ENCODE assay signal across 36 cellular contexts in the genomic region with DNA sequence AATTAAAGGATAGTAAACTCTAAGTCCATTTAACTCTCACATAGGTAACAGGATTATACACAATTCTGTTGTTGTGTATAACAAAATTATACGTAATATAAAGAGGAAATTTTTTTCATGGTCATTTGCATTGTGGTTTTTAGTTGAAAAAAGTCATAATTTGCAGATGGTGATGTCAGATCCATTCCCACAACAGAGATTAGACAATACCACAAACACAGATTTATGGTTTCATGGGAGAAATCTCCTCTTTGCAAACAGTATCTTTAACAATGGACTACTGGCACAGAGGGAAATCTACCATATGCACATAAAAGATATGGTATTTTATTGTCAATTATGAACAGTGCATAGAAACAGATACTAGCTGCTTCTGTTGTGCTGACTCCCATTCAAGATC.
"Had no signal": no experiment of that assay in that cellular context is flagged by ENCODE, and none has a peak within 500 bp of the region (broad histone marks: within the 10 kb centered on the region; RNA-seq: fewer than 3 reads in every experiment).

No MANE protein-coding gene starts in this region.

- H3K27me3 Mint-ChIP-seq: activated CD4-positive, alpha-beta memory T cell treated with anti-CD3 and anti-CD28 coated beads, Interleukin-2, amount 10 ng/mL, durations not matched to agents 7 days and 5 days; activated CD4-positive, alpha-beta T cell treated with anti-CD3 and anti-CD28 coated beads for 36 hours; activated CD4-positive, alpha-beta T cell treated with anti-CD3 and anti-CD28 coated beads, Interleukin-2, amount 10 ng/mL, durations not matched to agents 7 days and 5 days; activated CD8-positive, alpha-beta memory T cell treated with anti-CD3 and anti-CD28 coated beads, Interleukin-2, amount 10 ng/mL, durations not matched to agents 7 days and 5 days; activated naive CD4-positive, alpha-beta T cell treated with anti-CD3 and anti-CD28 coated beads, Interleukin-2, amount 10 ng/mL, durations not matched to agents 7 days and 5 days; activated naive CD4-positive, alpha-beta T cell treated with anti-CD3 and anti-CD28 coated beads, Interleukin-2, amount 50 U/mL, for 24 hours; activated naive CD8-positive, alpha-beta T cell; activated naive CD8-positive, alpha-beta T cell treated with anti-CD3 and anti-CD28 coated beads, Interleukin-2, amount 10 ng/mL, durations not matched to agents 7 days and 5 days; activated naive CD8-positive, alpha-beta T cell treated with anti-CD3 and anti-CD28 coated beads, Interleukin-2, amount 50 U/mL, for 24 hours; activated T-cell treated with anti-CD3 and anti-CD28 coated beads, Interleukin-2, amount 50 U/mL, for 24 hours had no signal

- ATAC-seq: activated CD4-positive, alpha-beta T cell treated with anti-CD3 and anti-CD28 coated beads for 36 hours; activated CD4-positive, CD25-positive, alpha-beta regulatory T cell treated with anti-CD3 and anti-CD28 coated beads, Interleukin-2, amount 50 U/mL, for 24 hours; activated CD8-positive, alpha-beta memory T cell treated with anti-CD3 and anti-CD28 coated beads, Interleukin-2, amount 10 ng/mL, durations not matched to agents 7 days and 5 days; activated CD8-positive, alpha-beta T cell treated with anti-CD3 and anti-CD28 coated beads, Interleukin-2, amount 10 ng/mL, durations not matched to agents 7 days and 5 days; activated naive CD8-positive, alpha-beta T cell treated with anti-CD3 and anti-CD28 coated beads, Interleukin-2, amount 50 U/mL, for 24 hours; body of pancreas; WTC11 had no signal

- H3K4me1 ChIP-seq: body of pancreas, breast epithelium had no signal

- H3K27ac Mint-ChIP-seq: activated CD4-positive, alpha-beta memory T cell treated with anti-CD3 and anti-CD28 coated beads, Interleukin-2, amount 10 ng/mL, durations not matched to agents 7 days and 5 days; activated CD4-positive, alpha-beta T cell treated with anti-CD3 and anti-CD28 coated beads for 36 hours; activated CD4-positive, alpha-beta T cell treated with anti-CD3 and anti-CD28 coated beads, Interleukin-2, amount 10 ng/mL, durations not matched to agents 7 days and 5 days; activated CD8-positive, alpha-beta memory T cell treated with anti-CD3 and anti-CD28 coated beads, Interleukin-2, amount 10 ng/mL, durations not matched to agents 7 days and 5 days; activated CD8-positive, alpha-beta T cell treated with anti-CD3 and anti-CD28 coated beads, Interleukin-2, amount 10 ng/mL, durations not matched to agents 7 days and 5 days; activated naive CD4-positive, alpha-beta T cell treated with anti-CD3 and anti-CD28 coated beads, Interleukin-2, amount 10 ng/mL, durations not matched to agents 7 days and 5 days; activated naive CD8-positive, alpha-beta T cell; activated naive CD8-positive, alpha-beta T cell treated with anti-CD3 and anti-CD28 coated beads, Interleukin-2, amount 10 ng/mL, durations not matched to agents 7 days and 5 days; activated naive CD8-positive, alpha-beta T cell treated with anti-CD3 and anti-CD28 coated beads, Interleukin-2, amount 50 U/mL, for 24 hours; activated T-cell treated with anti-CD3 and anti-CD28 coated beads, Interleukin-2, amount 50 U/mL, for 24 hours; activated T-helper 2 cell treated with anti-CD3 and anti-CD28 coated beads, Interferon-gamma antibody, Interleukin-2, Interleukin-4, amounts not matched to agents 10 μg/mL and 5 μg/mL and 100 μg/mL, durations not matched to agents 14 hours and 24 hours and 36 hours; T-helper 2 cell treated with Interferon-gamma antibody and Interleukin-4, amounts not matched to agents 5 μg/mL and 100 μg/mL, for 36 hours; WTC11 had no signal

- H3K36me3 Mint-ChIP-seq: activated CD8-positive, alpha-beta memory T cell treated with anti-CD3 and anti-CD28 coated beads, Interleukin-2, amount 10 ng/mL, durations not matched to agents 7 days and 5 days; activated naive CD4-positive, alpha-beta T cell treated with anti-CD3 and anti-CD28 coated beads, Interleukin-2, amount 10 ng/mL, durations not matched to agents 7 days and 5 days; activated naive CD4-positive, alpha-beta T cell treated with anti-CD3 and anti-CD28 coated beads, Interleukin-2, amount 50 U/mL, for 24 hours; activated naive CD8-positive, alpha-beta T cell; activated naive CD8-positive, alpha-beta T cell treated with anti-CD3 and anti-CD28 coated beads, Interleukin-2, amount 10 ng/mL, durations not matched to agents 7 days and 5 days; WTC11 had no signal

- H3K36me3 ChIP-seq: brain microvascular endothelial cell, breast epithelium, WERI-Rb-1 had no signal

- H3K9me3 ChIP-seq: body of pancreas, breast epithelium had no signal

- H3K27me3 ChIP-seq: body of pancreas, brain microvascular endothelial cell, breast epithelium had no signal

- H3K4me1 Mint-ChIP-seq: activated CD4-positive, alpha-beta memory T cell treated with anti-CD3 and anti-CD28 coated beads, Interleukin-2, amount 10 ng/mL, durations not matched to agents 7 days and 5 days; activated CD4-positive, alpha-beta T cell treated with anti-CD3 and anti-CD28 coated beads for 36 hours; activated CD4-positive, alpha-beta T cell treated with anti-CD3 and anti-CD28 coated beads, Interleukin-2, amount 10 ng/mL, durations not matched to agents 7 days and 5 days; activated CD8-positive, alpha-beta memory T cell treated with anti-CD3 and anti-CD28 coated beads, Interleukin-2, amount 10 ng/mL, durations not matched to agents 7 days and 5 days; activated naive CD4-positive, alpha-beta T cell treated with anti-CD3 and anti-CD28 coated beads, Interleukin-2, amount 10 ng/mL, durations not matched to agents 7 days and 5 days; activated naive CD4-positive, alpha-beta T cell treated with anti-CD3 and anti-CD28 coated beads, Interleukin-2, amount 50 U/mL, for 24 hours; activated naive CD8-positive, alpha-beta T cell treated with anti-CD3 and anti-CD28 coated beads, Interleukin-2, amount 10 ng/mL, durations not matched to agents 7 days and 5 days; activated naive CD8-positive, alpha-beta T cell treated with anti-CD3 and anti-CD28 coated beads, Interleukin-2, amount 50 U/mL, for 24 hours; WTC11 had no signal

- H3K27ac ChIP-seq: body of pancreas, brain microvascular endothelial cell, breast epithelium, WERI-Rb-1 had no signal

- DNase-seq: activated CD4-positive, alpha-beta memory T cell treated with anti-CD3 and anti-CD28 coated beads, Interleukin-2, amount 10 ng/mL, durations not matched to agents 7 days and 5 days; activated CD4-positive, alpha-beta T cell treated with anti-CD3 and anti-CD28 coated beads for 1 hour; activated CD4-positive, alpha-beta T cell treated with anti-CD3 and anti-CD28 coated beads for 36 hours; activated CD4-positive, alpha-beta T cell treated with anti-CD3 and anti-CD28 coated beads for 48 hours; activated CD4-positive, alpha-beta T cell treated with anti-CD3 and anti-CD28 coated beads, Interleukin-2, amount 10 ng/mL, durations not matched to agents 7 days and 5 days; activated CD4-positive, alpha-beta T cell treated with anti-CD3 and anti-CD28 coated beads, Interleukin-2, amount 50 U/mL, for 48 hours; activated CD4-positive, CD25-positive, alpha-beta regulatory T cell; activated CD8-positive, alpha-beta memory T cell treated with anti-CD3 and anti-CD28 coated beads for 24 hours; activated CD8-positive, alpha-beta memory T cell treated with anti-CD3 and anti-CD28 coated beads, Interleukin-2, amount 10 ng/mL, durations not matched to agents 7 days and 5 days; activated CD8-positive, alpha-beta memory T cell treated with anti-CD3 and anti-CD28 coated beads, Interleukin-2, amount 50 U/mL, for 48 hours; activated CD8-positive, alpha-beta T cell treated with anti-CD3 and anti-CD28 coated beads, Interleukin-2, amount 10 ng/mL, durations not matched to agents 7 days and 5 days; activated effector memory CD4-positive, alpha-beta T cell treated with Interleukin-2 at 50 U/mL for 16 hours; activated gamma-delta T cell; activated naive CD4-positive, alpha-beta T cell treated with anti-CD3 and anti-CD28 coated beads, Interleukin-2, amount 10 ng/mL, durations not matched to agents 7 days and 5 days; activated naive CD4-positive, alpha-beta T cell treated with Interleukin-2 at 50 U/mL for 16 hours; activated naive CD8-positive, alpha-beta T cell treated with anti-CD3 and anti-CD28 coated beads, Interleukin-2, amount 10 ng/mL, durations not matched to agents 7 days and 5 days; activated naive CD8-positive, alpha-beta T cell treated with anti-CD3 and anti-CD28 coated beads, Interleukin-2, amount 50 U/mL, for 24 hours; activated T-cell treated with anti-CD3 and anti-CD28 coated beads, Interleukin-2, amount 50 U/mL, for 24 hours; activated T-cell treated with anti-CD3 and anti-CD28 coated beads, Interleukin-2, amount 50 U/mL, for 48 hours; amniotic stem cell; aorta; body of pancreas; brain microvascular endothelial cell; central memory CD4-positive, alpha-beta T cell; T-helper 2 cell; T-helper 9 cell; WERI-Rb-1 had no signal

- H3K4me3 Mint-ChIP-seq: activated CD4-positive, alpha-beta memory T cell treated with anti-CD3 and anti-CD28 coated beads, Interleukin-2, amount 10 ng/mL, durations not matched to agents 7 days and 5 days; activated CD4-positive, alpha-beta T cell treated with anti-CD3 and anti-CD28 coated beads for 36 hours; activated CD4-positive, alpha-beta T cell treated with anti-CD3 and anti-CD28 coated beads, Interleukin-2, amount 10 ng/mL, durations not matched to agents 7 days and 5 days; activated CD8-positive, alpha-beta memory T cell treated with anti-CD3 and anti-CD28 coated beads, Interleukin-2, amount 10 ng/mL, durations not matched to agents 7 days and 5 days; activated CD8-positive, alpha-beta T cell treated with anti-CD3 and anti-CD28 coated beads, Interleukin-2, amount 10 ng/mL, durations not matched to agents 7 days and 5 days; activated naive CD4-positive, alpha-beta T cell treated with anti-CD3 and anti-CD28 coated beads, Interleukin-2, amount 10 ng/mL, durations not matched to agents 7 days and 5 days; activated naive CD4-positive, alpha-beta T cell treated with anti-CD3 and anti-CD28 coated beads, Interleukin-2, amount 50 U/mL, for 24 hours; activated naive CD8-positive, alpha-beta T cell; activated naive CD8-positive, alpha-beta T cell treated with anti-CD3 and anti-CD28 coated beads, Interleukin-2, amount 10 ng/mL, durations not matched to agents 7 days and 5 days; activated naive CD8-positive, alpha-beta T cell treated with anti-CD3 and anti-CD28 coated beads, Interleukin-2, amount 50 U/mL, for 24 hours; activated T-cell treated with anti-CD3 and anti-CD28 coated beads, Interleukin-2, amount 50 U/mL, for 24 hours; T-helper 2 cell treated with Interferon-gamma antibody and Interleukin-4, amounts not matched to agents 5 μg/mL and 100 μg/mL, for 36 hours; WTC11 had no signal

- FAIRE-seq: astrocyte, TTC549 had no signal

- H3K4me3 ChIP-seq: body of pancreas, breast epithelium had no signal
